8 cellular contexts compared by ENCODE assay signal in genomic region chr2:23940976-23941605, GRCh38. TPM values are rescaled to one million over a fixed set of nuclear protein-coding genes. Genes with fewer than 3 reads are reported as not detected.
DNase-seq lines count a peak whose midpoint lies in the region; ATAC-seq and TF ChIP-seq lines count a peak whose summit lies in the region.

No MANE protein-coding gene starts in this region.

- peak overlapping the region; percentile 73 for H3K27ac ChIP-seq in OCI-LY7 (ENCODE audit: low read depth, low read length, poor library complexity, severe bottlenecking)
- H3K27ac ChIP-seq in mucosa of rectum (ENCODE audit: low read depth in 2 of 2, low read length in 2 of 2), result peak overlapping the region; percentile 89 to 92

- peaks cover 18% of the 10 kb centered on the region for H3K4me1 Mint-ChIP-seq in T-helper 1 cell treated with Interleukin-12 subunit alpha and Interleukin-12 subunit beta and Interleukin-4 antibody, amounts not matched to agents 30 μg/mL and 1 μg/mL, for 36 hours (ENCODE audit: low read depth)
- H3K4me1 Mint-ChIP-seq in effector memory CD8-positive, alpha-beta T cell (ENCODE audit: low read depth in 2 of 2), result peaks cover 17 to 33% of the 10 kb centered on the region in 2 donors

- H3K27ac Mint-ChIP-seq in T-helper 1 cell treated with Interleukin-12 subunit alpha and Interleukin-12 subunit beta and Interleukin-4 antibody, amounts not matched to agents 30 μg/mL and 1 μg/mL, for 36 hours, result peak overlapping the region; percentile 85
- peak overlapping the region; percentile 56 to 72 for H3K27ac Mint-ChIP-seq in effector memory CD8-positive, alpha-beta T cell

- no peaks in the 10 kb centered on the region for H3K9me3 ChIP-seq in OCI-LY7 (ENCODE audit: low read length)
- no peaks in the 10 kb centered on the region for H3K9me3 ChIP-seq in mucosa of rectum (ENCODE audit: control insufficient read depth in 2 of 2, low read length in 2 of 2)

- TF ChIP-seq CTCF in OCI-LY7 (conservative IDR thresholded peaks at IDR 0.05; ENCODE audit: low read length), result no peak

- DNase-seq in T-helper 1 cell (no peak), OCI-LY7 (ENCODE audit: low spot score) (peak; percentile 16), SHP77 treated with DMSO at 0.1 percent for 48 hours (lab: John Stamatoyannopoulos, UW) (no peak)
- no peak for DNase-seq in effector memory CD8-positive, alpha-beta T cell
- DNase-seq in stimulated activated CD8-positive, alpha-beta memory T cell treated with anti-CD3 and anti-CD28 coated beads, Interleukin-4, amount 100 ng/mL, for 48 hours, result no peak

- H3K9me3 Mint-ChIP-seq in T-helper 1 cell treated with Interleukin-12 subunit alpha and Interleukin-12 subunit beta and Interleukin-4 antibody, amounts not matched to agents 30 μg/mL and 1 μg/mL, for 36 hours, result no peaks in the 10 kb centered on the region
- no peaks in the 10 kb centered on the region for H3K9me3 Mint-ChIP-seq in effector memory CD8-positive, alpha-beta T cell

- peaks cover 25% of the 10 kb centered on the region for H3K79me2 ChIP-seq in OCI-LY7 (ENCODE audit: insufficient read depth, low read depth, low read length)

- peaks cover 11% of the 10 kb centered on the region for H3K36me3 Mint-ChIP-seq in T-helper 1 cell treated with Interleukin-12 subunit alpha and Interleukin-12 subunit beta and Interleukin-4 antibody, amounts not matched to agents 30 μg/mL and 1 μg/mL, for 36 hours (ENCODE audit: low read depth)
- peaks cover 6% of the 10 kb centered on the region for H3K36me3 Mint-ChIP-seq in effector memory CD8-positive, alpha-beta T cell (ENCODE audit: insufficient read depth)

- POLR2A ChIA-PET in OCI-LY7 (lab: Charles Lee), result interaction anchor here (0.6 to 3.5 kb wide), 12 partner anchors 7 to 1505 kb away, joined by 3 to 50 read pairs (median 4); partner anchors contain the start of genes ATAD2B and WDCP

- BruUV-seq in OCI-LY7 (replicated peaks; lab: Mats Ljungman, UMichigan), result TSS peak; percentile 73

- H3K36me3 ChIP-seq in OCI-LY7 (ENCODE audit: insufficient read depth, low read length) (0 out of 2 replicates have a peak, but pooled peaks cover 6% of the 10 kb centered on the region), mucosa of rectum (ENCODE audit: control insufficient read depth in 2 of 2, insufficient read depth in 2 of 2, low read length in 2 of 2) (no peaks in the 10 kb centered on the region)

- H4K20me1 ChIP-seq in OCI-LY7 (ENCODE audit: insufficient read depth, low read length), result no peaks in the 10 kb centered on the region; the same call in 1 of the 2 replicates

- peaks cover 13% of the 10 kb centered on the region for H3K27me3 Mint-ChIP-seq in T-helper 1 cell treated with Interleukin-12 subunit alpha and Interleukin-12 subunit beta and Interleukin-4 antibody, amounts not matched to agents 30 μg/mL and 1 μg/mL, for 36 hours (ENCODE audit: low read depth)
- peaks cover 6 to 7% of the 10 kb centered on the region in 2 donors for H3K27me3 Mint-ChIP-seq in effector memory CD8-positive, alpha-beta T cell

- CTCF ChIA-PET in OCI-LY7 (lab: Charles Lee; ENCODE audit: unreplicated experiment), result interaction anchor here (0.6 to 2.5 kb wide), 2 partner anchors 14 to 54 kb away, joined by 3 to 15 read pairs; partner anchors contain the start of gene ATAD2B

- ATAC-seq in effector memory CD8-positive, alpha-beta T cell (replicated peaks), result no peak
- no peak for ATAC-seq in HG03159 (IDR thresholded peaks at IDR 0.05; ENCODE audit: unreplicated experiment)

- no peaks in the 10 kb centered on the region for H3K27me3 ChIP-seq in mucosa of rectum (ENCODE audit: control insufficient read depth in 2 of 2, insufficient read depth in 2 of 2, low read length in 2 of 2)

- peak overlapping the region; percentile 87 for H3K4me3 Mint-ChIP-seq in T-helper 1 cell treated with Interleukin-12 subunit alpha and Interleukin-12 subunit beta and Interleukin-4 antibody, amounts not matched to agents 30 μg/mL and 1 μg/mL, for 36 hours
- peak overlapping the region; percentile 82 to 93 for H3K4me3 Mint-ChIP-seq in effector memory CD8-positive, alpha-beta T cell

- H3K9me2 ChIP-seq in OCI-LY7 (ENCODE audit: insufficient read depth, low read length), result no peaks in the 10 kb centered on the region

- H3K4me2 ChIP-seq in OCI-LY7 (ENCODE audit: low read length), result peak overlapping the region; percentile 80

- peak overlapping the region; percentile 79 to 91 for H3K9ac ChIP-seq in mucosa of rectum (ENCODE audit: low read depth in 1 of 2, low read length in 2 of 2)

- H3K4me3 ChIP-seq in OCI-LY7 (ENCODE audit: low read depth, low read length, poor library complexity, severe bottlenecking) (peak overlapping the region; percentile 72), mucosa of rectum (ENCODE audit: low read length in 2 of 2) (peak overlapping the region; percentile 81 to 92)

- peaks cover 18% of the 10 kb centered on the region for H3K4me1 ChIP-seq in OCI-LY7 (ENCODE audit: insufficient read depth, low read length, poor library complexity, severe bottlenecking)
- peaks cover 5 to 7% of the 10 kb centered on the region in 2 donors for H3K4me1 ChIP-seq in mucosa of rectum (ENCODE audit: control insufficient read depth in 2 of 2, insufficient read depth in 2 of 2, low read length in 2 of 2)

- H2AFZ ChIP-seq in OCI-LY7 (ENCODE audit: low read length), result peak overlapping the region; percentile 64

- intact Hi-C loops in OCI-LY7 (cut with micrococcal nuclease; ENCODE audit: unreplicated experiment), result loop anchor here (1.0 to 10.0 kb wide), 3 partner anchors 14 to 554 kb away; partner anchors contain the start of genes ATAD2B, NCOA1 and SF3B6

RNA-seq across cellular contexts. Expression of gene UBXN2A, which starts 0.8 kb away (rescaled TPM):
- total RNA-seq in OCI-LY7 (2014; rRNA removed; shearing (Covaris generic)), result 10.0 and 11.3 TPM in 2 replicates
- total RNA-seq in OCI-LY7 (2022), result 15.4 and 16.2 TPM in 2 replicates

RNA-seq across cellular contexts. Expression of gene ATAD2B, which starts 14.2 kb away (rescaled TPM):
- 7.8 and 9.4 TPM in 2 replicates for total RNA-seq in OCI-LY7 (2014; rRNA removed; shearing (Covaris generic))
- total RNA-seq in OCI-LY7 (2022), result 19.4 and 21.7 TPM in 2 replicates
